In the genomic region with DNA sequence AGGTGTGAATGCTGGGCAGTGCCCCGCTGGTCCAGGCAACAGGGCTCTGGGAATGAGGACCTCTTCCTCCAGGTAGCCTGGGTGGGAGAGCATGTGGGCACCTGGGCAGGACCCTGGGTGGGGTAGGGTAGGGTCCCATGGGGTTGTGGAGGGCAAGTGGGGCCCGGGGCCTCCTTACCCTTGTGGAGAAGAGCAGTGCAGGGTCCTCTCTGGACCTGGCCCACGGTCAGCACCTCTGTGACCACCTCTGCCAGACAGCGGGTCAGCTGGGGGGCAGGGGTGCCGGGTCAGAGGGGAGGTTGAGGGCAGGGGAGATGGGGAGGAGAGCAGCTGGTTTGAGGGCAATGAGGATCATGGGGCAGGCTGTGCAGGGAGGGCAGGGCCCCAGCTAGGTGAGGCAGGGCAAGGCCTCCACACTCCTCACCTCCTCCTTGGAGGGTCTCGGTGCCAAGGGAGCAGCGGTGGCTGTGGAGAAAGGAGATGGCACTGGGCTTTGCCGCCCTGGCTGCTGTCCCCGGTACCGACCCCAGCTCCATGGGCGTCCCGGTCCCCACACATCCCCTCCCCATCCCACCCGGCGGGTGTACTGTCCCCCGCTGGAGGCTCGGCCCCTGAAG, we compare ENCODE assay signal across 26 cellular contexts. TPM values are rescaled to one million over a fixed set of nuclear protein-coding genes. Genes with fewer than 3 reads are reported as not detected.
DNase-seq lines count a peak whose midpoint lies in the region; ATAC-seq and TF ChIP-seq lines count a peak whose summit lies in the region.
"Had no signal": no experiment of that assay in that cellular context is flagged by ENCODE, and none has a peak within 500 bp of the region (broad histone marks: within the 10 kb centered on the region; RNA-seq: fewer than 3 reads in every experiment).

No MANE protein-coding gene starts in this region.

- H3K4me1 Mint-ChIP-seq in stimulated activated naive CD8-positive, alpha-beta T cell treated with anti-CD3 and anti-CD28 coated beads, Interleukin-15, amount 100 ng/mL, for 72 hours, result peaks cover 35% of the 10 kb centered on the region

- no peaks in the 10 kb centered on the region for H3K9me3 Mint-ChIP-seq in stimulated activated naive CD8-positive, alpha-beta T cell treated with anti-CD3 and anti-CD28 coated beads, Interleukin-15, amount 100 ng/mL, for 72 hours
- H3K9me3 Mint-ChIP-seq: CD4-positive, alpha-beta T cell had no signal

- no peaks in the 10 kb centered on the region for H3K9me3 ChIP-seq in aorta (ENCODE audit: control insufficient read depth, low read length)

- ATAC-seq in stimulated activated naive CD8-positive, alpha-beta T cell treated with anti-CD3 and anti-CD28 coated beads, Interleukin-15, amount 100 ng/mL, for 72 hours, result peak; percentile 41
- ATAC-seq in stimulated activated naive CD8-positive, alpha-beta T cell treated with anti-CD3 and anti-CD28 coated beads, Interleukin-15, Interleukin-2, amounts not matched to agents 100 U/mL and 50 U/mL, for 24 hours, result no peak
- ATAC-seq in aorta (ENCODE audit: low FRiP score), result peak; percentile 17

- no peaks in the 10 kb centered on the region for H3K4me1 ChIP-seq in aorta (ENCODE audit: control insufficient read depth in 1 of 2, insufficient read depth in 2 of 2, low read length in 2 of 2)

- H3K27ac ChIP-seq in brain microvascular endothelial cell, result no peak overlapping the region
- H3K27ac ChIP-seq in aorta (ENCODE audit: low read depth in 1 of 2, low read length in 2 of 2), result no peak overlapping the region
- H3K27ac ChIP-seq: RWPE1 had no signal

- TF ChIP-seq CTCF in brain microvascular endothelial cell (IDR thresholded peaks at IDR 0.05; ENCODE audit: low read depth, low read length, missing control alignments), result peak; percentile 2

- H3K27ac Mint-ChIP-seq in stimulated activated naive CD8-positive, alpha-beta T cell treated with anti-CD3 and anti-CD28 coated beads, Interleukin-15, amount 100 ng/mL, for 72 hours, result no peak overlapping the region
- H3K27ac Mint-ChIP-seq: CD4-positive, alpha-beta T cell had no signal

- in situ Hi-C loops in brain microvascular endothelial cell (cut with HindIII; ENCODE audit: low pct_ligation_motif_present, low sequenced_read_pairs), result no loop called here

- DNase-seq in stimulated activated naive CD8-positive, alpha-beta T cell treated with anti-CD3 and anti-CD28 coated beads, Interleukin-15, amount 100 ng/mL, for 72 hours, result no peak
- DNase-seq in stimulated activated naive CD8-positive, alpha-beta T cell treated with anti-CD3 and anti-CD28 coated beads, Interleukin-15, Interleukin-2, amounts not matched to agents 100 U/mL and 50 U/mL, for 24 hours, result no peak
- no peak for DNase-seq in brain microvascular endothelial cell
- peak; percentile 34 for DNase-seq in iPS-NIHi7 (ENCODE audit: extremely low spot score)
- DNase-seq in aorta, result no peak
- no peak for DNase-seq in mesenteric fat pad (ENCODE audit: low spot score)
- no peak for DNase-seq in NCI-H2029 treated with DMSO at 0.1 percent for 48 hours (lab: John Stamatoyannopoulos, UW)
- DNase-seq in iPS-NIHi11 (ENCODE audit: low spot score), result no peak
- DNase-seq: AML-193; CD4-positive, alpha-beta T cell; DMS53; GOT3; HCEC 1CT; Karpas-422; NCI-H1092; NCI-H1417 treated with DMSO at 0.1 percent for 48 hours; NCI-H1694 treated with DMSO at 0.1 percent for 48 hours; NCI-H2081 treated with DMSO at 0.1 percent for 48 hours; NCI-H226; NCI-H510A; SHP77 treated with DMSO at 0.1 percent for 48 hours had no signal

- H3K4me3 ChIP-seq in brain microvascular endothelial cell (ENCODE audit: low read depth, low read length), result no peak overlapping the region
- no peak overlapping the region for H3K4me3 ChIP-seq in aorta (ENCODE audit: low read length in 2 of 2)
- H3K4me3 ChIP-seq: BLaER1 treated with 17β-estradiol and CSF1 and Interleukin-3, amounts not matched to agents 10 nM and 100 nM had no signal

- intact Hi-C loops in aorta (cut with DNase I), result no loop called here

- H3K27me3 ChIP-seq in brain microvascular endothelial cell (replicated peaks) (peaks cover 2% of the 10 kb centered on the region), aorta (ENCODE audit: control insufficient read depth in 1 of 2, insufficient read depth in 2 of 2, low read length in 1 of 2) (no peaks in the 10 kb centered on the region)
- H3K27me3 ChIP-seq: BLaER1 treated with 17β-estradiol and CSF1 and Interleukin-3, amounts not matched to agents 10 nM and 100 nM had no signal

- 47% methylated on average over 16 of the region's 16 CpGs for WGBS in aorta, 2 donors

- H3K36me3 ChIP-seq in brain microvascular endothelial cell (replicated peaks), result peaks cover 5% of the 10 kb centered on the region
- H3K36me3 ChIP-seq in aorta (ENCODE audit: control insufficient read depth in 1 of 2, insufficient read depth in 2 of 2, low read length in 1 of 2), result peaks cover 0 to 2% of the 10 kb centered on the region in 2 donors

- H3K27me3 Mint-ChIP-seq in stimulated activated naive CD8-positive, alpha-beta T cell treated with anti-CD3 and anti-CD28 coated beads, Interleukin-15, amount 100 ng/mL, for 72 hours, result no peaks in the 10 kb centered on the region
- H3K27me3 Mint-ChIP-seq: CD4-positive, alpha-beta T cell had no signal

- no peak overlapping the region for H3K4me3 Mint-ChIP-seq in stimulated activated naive CD8-positive, alpha-beta T cell treated with anti-CD3 and anti-CD28 coated beads, Interleukin-15, amount 100 ng/mL, for 72 hours
- H3K4me3 Mint-ChIP-seq: CD4-positive, alpha-beta T cell had no signal

RNA-seq across cellular contexts. Expression of a gene that starts 0.5 kb away (rescaled TPM):
- total RNA-seq in aorta (not detected), mesenteric fat pad (not detected)
- polyA plus RNA-seq in aorta, result 1 to 10 TPM in 1 of 2 donors, not detected in 1; 1.2 TPM
- total RNA-seq: A172, Daoy, G401 had no signal

RNA-seq across cellular contexts. Expression of a gene that starts 11.7 kb away (rescaled TPM):
- total RNA-seq in aorta (10 to 100 TPM; 16.0 to 24.5 TPM), mesenteric fat pad (24.2 TPM)
- 10 to 100 TPM; 23.4 to 30.1 TPM for polyA plus RNA-seq in aorta

RNA-seq across cellular contexts. Expression of a gene that starts 12.1 kb away (rescaled TPM):
- total RNA-seq in aorta, result 10 to 100 TPM; 34.6 to 42.4 TPM
- 10 to 100 TPM; 34.8 to 51.2 TPM for polyA plus RNA-seq in aorta
- 60.2 TPM for total RNA-seq in mesenteric fat pad

RNA-seq across cellular contexts. Expression of a gene that starts 19.1 kb away (rescaled TPM):
- total RNA-seq in aorta (10 to 100 TPM in 1 of 2 donors, 1 to 10 TPM in 1; 5.9 to 13.8 TPM), mesenteric fat pad (14.0 TPM)
- 10 to 100 TPM in 1 of 2 donors, 1 to 10 TPM in 1; 9.5 to 72.4 TPM for polyA plus RNA-seq in aorta

RNA-seq across cellular contexts. Expression of a gene that starts 19.2 kb away (rescaled TPM):
- 10 to 100 TPM; 14.3 to 15.8 TPM for total RNA-seq in aorta
- 10 to 100 TPM; 24.9 to 33.3 TPM for polyA plus RNA-seq in aorta
- 38.6 TPM for total RNA-seq in mesenteric fat pad
